Comparison of ENCODE assay signal across 18 cellular contexts in genomic region chr2:73688494-73688893, GRCh38. TPM values are rescaled to one million over a fixed set of nuclear protein-coding genes. Genes with fewer than 3 reads are reported as not detected.
"Had no signal": no experiment of that assay in that cellular context is flagged by ENCODE, and none has a peak within 500 bp of the region (broad histone marks: within the 10 kb centered on the region; RNA-seq: fewer than 3 reads in every experiment).

No MANE protein-coding gene starts in this region.

RNA-seq across cellular contexts. Expression of gene NAT8, which starts 46.3 kb away (rescaled TPM):
- total RNA-seq: dermis microvascular lymphatic vessel endothelial cell; endodermal cell; esophagus mucosa; esophagus squamous epithelium; glomerular endothelial cell; heart right ventricle; kidney epithelial cell; left cardiac atrium; left lung; left ventricle myocardium superior; lower leg skin; lower lobe of right lung; lung microvascular endothelial cell; mesenteric fat pad; mesothelial cell of epicardium; myocyte; naive thymus-derived CD8-positive, alpha-beta T cell had no signal
- polyA plus RNA-seq: heart right ventricle; keratinocyte; naive thymus-derived CD8-positive, alpha-beta T cell had no signal
